ENCODE assay signal across 17 cellular contexts in genomic region chr14:98958048-98959031, GRCh38.
DNase-seq lines count a peak whose midpoint lies in the region; ATAC-seq and TF ChIP-seq lines count a peak whose summit lies in the region.
"Had no signal": no experiment of that assay in that cellular context is flagged by ENCODE, and none has a peak within 500 bp of the region (broad histone marks: within the 10 kb centered on the region; RNA-seq: fewer than 3 reads in every experiment).

No MANE protein-coding gene starts in this region.

- POLR2A ChIA-PET in RWPE1 (lab: Yijun Ruan, JAX; ENCODE audit: low non-redundant PET), result no interaction called here

- peak; percentile 26 for DNase-seq in activated CD8-positive, alpha-beta memory T cell treated with anti-CD3 and anti-CD28 coated beads, Interleukin-2, amount 10 ng/mL, durations not matched to agents 7 days and 5 days
- DNase-seq in activated CD8-positive, alpha-beta memory T cell treated with anti-CD3 and anti-CD28 coated beads, Interleukin-2, amount 50 U/mL, for 4 hours, result no peak
- no peak for DNase-seq in RWPE1 (ENCODE audit: low spot score)
- no peak for DNase-seq in esophagus squamous epithelium (lab: John Stamatoyannopoulos, UW)
- no peak for DNase-seq in suprapubic skin (ENCODE audit: low spot score in 2 of 2)
- no peak for DNase-seq in NCI-H82 (lab: John Stamatoyannopoulos, UW)
- DNase-seq in Calu3, result no peak
- DNase-seq: DND-41, GDM1, KG1, NCI-H1092 treated with DMSO at 0.1 percent for 48 hours, NCI-H187, NCI-H446, NCI-H774, SHP77 had no signal

- WGBS in esophagus squamous epithelium, 2 donors, result 68 to 84% methylated on average over 9 to 18 of the region's 21 CpGs
- 80% methylated on average over 21 of the region's 21 CpGs for WGBS in suprapubic skin

- H3K27me3 ChIP-seq in esophagus squamous epithelium, result no peaks in the 10 kb centered on the region
- H3K27me3 ChIP-seq in suprapubic skin, result no peaks in the 10 kb centered on the region

- peaks cover 8% of the 10 kb centered on the region for H3K4me1 Mint-ChIP-seq in activated CD8-positive, alpha-beta memory T cell treated with anti-CD3 and anti-CD28 coated beads, Interleukin-2, amount 10 ng/mL, durations not matched to agents 7 days and 5 days
- peaks cover 8% of the 10 kb centered on the region for H3K4me1 Mint-ChIP-seq in Calu3 (ENCODE audit: low read depth, unreplicated experiment)

- H3K4me3 ChIP-seq in esophagus squamous epithelium (no peak overlapping the region), suprapubic skin (no peak overlapping the region)

- H3K4me1 ChIP-seq in esophagus squamous epithelium (peaks cover 14 to 55% (median 34%) of the 10 kb centered on the region in 3 donors), suprapubic skin (peaks cover 27% of the 10 kb centered on the region)

- TF ChIP-seq CTCF in RWPE1 (conservative IDR thresholded peaks at IDR 0.05; ENCODE audit: low read depth), result no peak
- TF ChIP-seq CTCF in esophagus squamous epithelium (IDR thresholded peaks at IDR 0.05), result no peak
- no peak for TF ChIP-seq CTCF in suprapubic skin (IDR thresholded peaks at IDR 0.05)
- no peak for TF ChIP-seq CTCF in Calu3 (IDR thresholded peaks at IDR 0.05; ENCODE audit: unreplicated experiment)

- no peak for TF ChIP-seq EP300 in suprapubic skin (IDR thresholded peaks at IDR 0.05)

- H3K36me3 ChIP-seq in esophagus squamous epithelium (no peaks in the 10 kb centered on the region), suprapubic skin (no peaks in the 10 kb centered on the region)

- H3K36me3 Mint-ChIP-seq in activated CD8-positive, alpha-beta memory T cell treated with anti-CD3 and anti-CD28 coated beads, Interleukin-2, amount 10 ng/mL, durations not matched to agents 7 days and 5 days, result no peaks in the 10 kb centered on the region
- peaks cover 4% of the 10 kb centered on the region for H3K36me3 Mint-ChIP-seq in Calu3 (ENCODE audit: insufficient read depth, unreplicated experiment)

- TF ChIP-seq POLR2A in esophagus squamous epithelium (IDR thresholded peaks at IDR 0.05), result no peak
- no peak for TF ChIP-seq POLR2A in suprapubic skin (IDR thresholded peaks at IDR 0.05)

- BruUV-seq in Calu3 (replicated peaks; lab: Mats Ljungman, UMichigan), result no TSS peak

- no peaks in the 10 kb centered on the region for H3K9me3 ChIP-seq in esophagus squamous epithelium
- H3K9me3 ChIP-seq in suprapubic skin, result no peaks in the 10 kb centered on the region

- CTCF ChIA-PET in activated CD8-positive, alpha-beta memory T cell treated with anti-CD3 and anti-CD28 coated beads, Interleukin-2, amount 10 ng/mL, durations not matched to agents 7 days and 5 days (lab: Charles Lee), result no interaction called here
- CTCF ChIA-PET in RWPE1 (lab: Yijun Ruan, JAX) (interaction anchor here (0.6 kb wide), 2 partner anchors 144 to 185 kb away, joined by 3 read pairs; no protein-coding TSS in a partner anchor), Calu3 (lab: Charles Lee) (no interaction called here)

- H3K27ac ChIP-seq in RWPE1 (peak overlapping the region; percentile 93), esophagus squamous epithelium (peak overlapping the region; percentile 78 to 87 (median 82)), suprapubic skin (peak overlapping the region; percentile 68)

- intact Hi-C loops in esophagus squamous epithelium (cut with DNase I) (no loop called here), Calu3 (cut with micrococcal nuclease; ENCODE audit: unreplicated experiment) (no loop called here)

- no peak for ATAC-seq in activated CD8-positive, alpha-beta memory T cell treated with anti-CD3 and anti-CD28 coated beads, Interleukin-2, amount 10 ng/mL, durations not matched to agents 7 days and 5 days
- ATAC-seq in GM18867 (IDR thresholded peaks at IDR 0.05; ENCODE audit: unreplicated experiment), result no peak
- ATAC-seq: Panc1 had no signal

- peaks cover 2% of the 10 kb centered on the region for H3K27me3 Mint-ChIP-seq in activated CD8-positive, alpha-beta memory T cell treated with anti-CD3 and anti-CD28 coated beads, Interleukin-2, amount 10 ng/mL, durations not matched to agents 7 days and 5 days
- H3K27me3 Mint-ChIP-seq in Calu3 (ENCODE audit: unreplicated experiment), result peaks cover 18% of the 10 kb centered on the region

- no peak overlapping the region for H3K4me3 Mint-ChIP-seq in activated CD8-positive, alpha-beta memory T cell treated with anti-CD3 and anti-CD28 coated beads, Interleukin-2, amount 10 ng/mL, durations not matched to agents 7 days and 5 days
- no peak overlapping the region for H3K4me3 Mint-ChIP-seq in Calu3 (ENCODE audit: low read depth, unreplicated experiment)

- H3K9me3 Mint-ChIP-seq in activated CD8-positive, alpha-beta memory T cell treated with anti-CD3 and anti-CD28 coated beads, Interleukin-2, amount 10 ng/mL, durations not matched to agents 7 days and 5 days (ENCODE audit: low read depth), result no peaks in the 10 kb centered on the region
- H3K9me3 Mint-ChIP-seq in Calu3 (ENCODE audit: low read depth, unreplicated experiment), result no peaks in the 10 kb centered on the region

- no peak overlapping the region for H3K27ac Mint-ChIP-seq in activated CD8-positive, alpha-beta memory T cell treated with anti-CD3 and anti-CD28 coated beads, Interleukin-2, amount 10 ng/mL, durations not matched to agents 7 days and 5 days
- H3K27ac Mint-ChIP-seq in Calu3 (ENCODE audit: unreplicated experiment), result no peak overlapping the region
